Comparison of ENCODE assay signal across 28 cellular contexts in genomic region chr6:105805581-105806023, GRCh38.
A peak's percentile ranks its signal among the peaks of the same experiment; 100 is the strongest.
DNase-seq lines count a peak whose midpoint lies in the region; ATAC-seq, FAIRE-seq and TF ChIP-seq lines count a peak whose summit lies in the region.
"Had no signal": no experiment of that assay in that cellular context is flagged by ENCODE, and none has a peak within 500 bp of the region (broad histone marks: within the 10 kb centered on the region; RNA-seq: fewer than 3 reads in every experiment).

No MANE protein-coding gene starts in this region.

- no peak overlapping the region for H3K4me3 ChIP-seq in A549
- H3K4me3 ChIP-seq in HCT116 (replicated peaks in 1 of 2; ENCODE audit: low read depth in 1 of 2, low read length in 2 of 2) = no peak overlapping the region
- no peak overlapping the region for H3K4me3 ChIP-seq in fibroblast of mammary gland (ENCODE audit: control insufficient read depth, low read depth, low read length)
- H3K4me3 ChIP-seq: left ventricle myocardium inferior, neural progenitor cell, tibial nerve had no signal

- RAD21 ChIA-PET in HCT116 (lab: Charles Lee; ENCODE audit: low non-redundant PET in 1 of 2, low total read pairs in 2 of 2, uncharacterized antibody in 2 of 2, unreplicated experiment in 2 of 2) = no interaction called here

- TF ChIP-seq POLR2A in A549 (IDR thresholded peaks at IDR 0.05; ENCODE audit: low read length) = no peak
- TF ChIP-seq POLR2A in HCT116 (IDR thresholded peaks at IDR 0.05; ENCODE audit: borderline replicate concordance, extremely low read depth, insufficient read depth, insufficient read length) = no peak

- FAIRE-seq in A549 (lab: Jason Lieb, UNC) = no peak
- FAIRE-seq in urothelium cell line (lab: Jason Lieb, UNC) = no peak

- no peaks in the 10 kb centered on the region for H3K79me2 ChIP-seq in HCT116 (ENCODE audit: insufficient read depth, low read length)
- H3K79me2 ChIP-seq: parathyroid adenoma had no signal

- H3K9me3 ChIP-seq in A549 (peaks cover 21% of the 10 kb centered on the region; the same call in 2 of the 3 replicates), HCT116 (ENCODE audit: control insufficient read depth in 1 of 2, insufficient read depth in 1 of 2, low read depth in 1 of 2, low read length in 2 of 2) (no peaks in the 10 kb centered on the region)

- CTCF ChIA-PET in A549 (lab: Yijun Ruan, JAX) (no interaction called here), HCT116 (lab: Charles Lee) (no interaction called here)

- H3K4me1 ChIP-seq in A549 = peaks cover 33% of the 10 kb centered on the region
- peaks cover 8 to 32% of the 10 kb centered on the region in 2 experiments for H3K4me1 ChIP-seq in HCT116 (ENCODE audit: control insufficient read depth in 1 of 2, insufficient read depth in 2 of 2, low read length in 2 of 2)
- H3K4me1 ChIP-seq: parathyroid adenoma had no signal

- no peak for TF ChIP-seq EP300 in A549 (IDR thresholded peaks at IDR 0.05)

- H3K9ac ChIP-seq in HCT116 (ENCODE audit: low read length) = no peak overlapping the region
- H3K9ac ChIP-seq: neural progenitor cell, parathyroid adenoma had no signal

- H3K36me3 ChIP-seq in HCT116 (ENCODE audit: control insufficient read depth in 1 of 2, insufficient read depth in 2 of 2, low read length in 2 of 2) = no peaks in the 10 kb centered on the region
- H3K36me3 ChIP-seq: left ventricle myocardium inferior, neural progenitor cell, tibial nerve had no signal

- POLR2A ChIA-PET in A549 (lab: Yijun Ruan, JAX) = no interaction called here
- POLR2A ChIA-PET in HCT116 (lab: Charles Lee) = no interaction called here

- H3K9me2 ChIP-seq in HCT116 (ENCODE audit: insufficient read depth) = no peaks in the 10 kb centered on the region

- peak overlapping the region; percentile 60 to 76; a peak in 5 of 6 replicates for H3K27ac ChIP-seq in A549
- no peak overlapping the region for H3K27ac ChIP-seq in HCT116 (ENCODE audit: low read depth, low read length)
- H3K27ac ChIP-seq: left ventricle myocardium inferior, neural progenitor cell, parathyroid adenoma, RWPE1, tibial nerve had no signal

- H3K27me3 ChIP-seq in HCT116 (ENCODE audit: insufficient read depth, low read length) = no peaks in the 10 kb centered on the region
- H3K27me3 ChIP-seq: neural progenitor cell, tibial nerve had no signal

- intact Hi-C loops in HCT116 (cut with micrococcal nuclease) = no loop called here

- TF ChIP-seq CTCF in A549 (IDR thresholded peaks at IDR 0.05) (no peak), HCT116 (IDR thresholded peaks at IDR 0.05 in 2 of 3, conservative IDR thresholded peaks at IDR 0.05 in 1 of 3; ENCODE audit: borderline replicate concordance in 1 of 3, insufficient read depth in 1 of 3, low read depth in 2 of 3, low read length in 2 of 3) (no peak), fibroblast of mammary gland (conservative IDR thresholded peaks at IDR 0.05; ENCODE audit: control insufficient read depth, insufficient read depth, low read depth, low read length) (no peak), GM10266 (IDR thresholded peaks at IDR 0.05; ENCODE audit: control insufficient read depth, insufficient read depth, low read depth, missing control alignments) (no peak)

- H4K20me1 ChIP-seq in HCT116 (ENCODE audit: insufficient read depth) = no peaks in the 10 kb centered on the region

- 50% methylated on average over 2 of the region's 2 CpGs for WGBS in A549 (ENCODE audit: missing lambda C conversion rate)

- DNase-seq in A549 (ENCODE audit: low read depth in 1 of 2, low spot score in 1 of 2) = no peak
- no peak for DNase-seq in HCT116 (ENCODE audit: low read depth, low spot score)
- peak; percentile 80 for DNase-seq in RPMI7951 (ENCODE audit: low read depth)
- peak; percentile 83 for DNase-seq in fibroblast of mammary gland (ENCODE audit: low read depth)
- no peak for DNase-seq in urothelium cell line (ENCODE audit: low spot score)
- no peak for DNase-seq in stimulated activated CD4-positive, alpha-beta T cell treated with anti-CD3 and anti-CD28 coated beads, Interleukin-15, amount 100 ng/mL, for 24 hours
- DNase-seq in NCI-H2107 (lab: John Stamatoyannopoulos, UW) = no peak
- no peak for DNase-seq in GM10266 (ENCODE audit: extremely low spot score)
- DNase-seq: activated CD4-positive, alpha-beta T cell treated with anti-CD3 and anti-CD28 coated beads, Interleukin-2, amount 10 ng/mL, durations not matched to agents 24 days and 14 days; CD8-positive, alpha-beta T cell; cortex of kidney; effector memory CD4-positive, alpha-beta T cell; head of caudate nucleus; islet precursor cell; KG1; left ventricle myocardium inferior; mesendoderm; NCI-H1417; NCI-H2029; NCI-H526 treated with DMSO at 0.1 percent for 48 hours; right cardiac atrium; stimulated activated CD4-positive, alpha-beta T cell treated with anti-CD3 and anti-CD28 coated beads, Interleukin-2, amount 100 ng/mL, for 48 hours; T1000 had no signal

- no peak overlapping the region for H3K4me2 ChIP-seq in A549
- H3K4me2 ChIP-seq in HCT116 (ENCODE audit: low read length) = no peak overlapping the region
- H3K4me2 ChIP-seq: neural progenitor cell had no signal

- no peak for ATAC-seq in A549
- ATAC-seq in HCT116 = no peak
- ATAC-seq: activated naive CD4-positive, alpha-beta T cell treated with anti-CD3 and anti-CD28 coated beads, Interleukin-2, amount 50 U/mL, for 72 hours; CD8-positive, alpha-beta T cell; right cardiac atrium had no signal

- no TSS peak for BruUV-seq in HCT116 (replicated peaks; lab: Mats Ljungman, UMichigan)

- H2AFZ ChIP-seq in HCT116 (ENCODE audit: low read depth, low read length, poor library complexity, severe bottlenecking) = no peak overlapping the region
- H2AFZ ChIP-seq: neural progenitor cell, parathyroid adenoma had no signal

- no peak for TF ChIP-seq RAD21 in A549 (conservative IDR thresholded peaks at IDR 0.05 in 1 of 2, IDR thresholded peaks at IDR 0.05 in 1 of 2)
- TF ChIP-seq RAD21 in HCT116 (IDR thresholded peaks at IDR 0.05; ENCODE audit: low read depth) = no peak

TF ChIP-seq in A549, 52 proteins besides CTCF, POLR2A, EP300 and RAD21:
- TF ChIP-seq HES2 (IDR thresholded peaks at IDR 0.05) (no peak), ZFP36 (IDR thresholded peaks at IDR 0.05; ENCODE audit: borderline replicate concordance, partially characterized antibody) (no peak), GATA3 (IDR thresholded peaks at IDR 0.05; ENCODE audit: borderline replicate concordance) (no peak), TP53 (CRISPR knock-in tag; IDR thresholded peaks at IDR 0.05) (no peak), FOXS1 (CRISPR knock-in tag; IDR thresholded peaks at IDR 0.05) (no peak)

TF ChIP-seq in HCT116, 20 proteins besides CTCF, POLR2A, EP300 and RAD21 (continues in another document):
- no peak for TF ChIP-seq SIN3A (IDR thresholded peaks at IDR 0.05; ENCODE audit: low read depth)
- TF ChIP-seq CEBPB (IDR thresholded peaks at IDR 0.05; ENCODE audit: low read depth) = no peak
- TF ChIP-seq ZBTB33 (IDR thresholded peaks at IDR 0.05; ENCODE audit: extremely low read depth, insufficient replicate concordance, low read length) = no peak
- TF ChIP-seq TCF7L2 (IDR thresholded peaks at IDR 0.05; ENCODE audit: borderline replicate concordance, extremely low read depth, insufficient read depth, insufficient read length) = no peak
- TF ChIP-seq SP1 (IDR thresholded peaks at IDR 0.05; ENCODE audit: low read depth) = no peak
- peak; percentile 50; the same call in 1 of the 2 replicates for TF ChIP-seq MAX (IDR thresholded peaks at IDR 0.05)
- TF ChIP-seq EZH2 (IDR thresholded peaks at IDR 0.05) = no peak
- TF ChIP-seq ATF3 (IDR thresholded peaks at IDR 0.05) = no peak
- TF ChIP-seq YY1 (IDR thresholded peaks at IDR 0.05; ENCODE audit: extremely low read depth, insufficient replicate concordance, low read depth, low read length) = no peak
- no peak for TF ChIP-seq ELF1 (IDR thresholded peaks at IDR 0.05; ENCODE audit: borderline replicate concordance, low read depth)
- TF ChIP-seq EGR1 (IDR thresholded peaks at IDR 0.05; ENCODE audit: low read depth) = no peak
- TF ChIP-seq CBX3 (IDR thresholded peaks at IDR 0.05; ENCODE audit: low read depth) = 0 out of 2 replicates have a peak, but pooled peaks have one; percentile 40
- no peak for TF ChIP-seq SRF (IDR thresholded peaks at IDR 0.05; ENCODE audit: low read depth)
- TF ChIP-seq JUND (IDR thresholded peaks at IDR 0.05) = peak; percentile 38; the same call in 1 of the 2 replicates
- peak; percentile 33; the same call in 1 of the 2 replicates for TF ChIP-seq FOSL1 (IDR thresholded peaks at IDR 0.05; ENCODE audit: low read depth)
- no peak for TF ChIP-seq ZNF274 (IDR thresholded peaks at IDR 0.05; ENCODE audit: low read depth, low read length)
- TF ChIP-seq EZH2phosphoT487 (IDR thresholded peaks at IDR 0.05; ENCODE audit: borderline replicate concordance) = no peak
- TF ChIP-seq POLR2AphosphoS5 (IDR thresholded peaks at IDR 0.05; ENCODE audit: low read depth, low read length) = no peak

Comparison
In these comparisons a context has a peak if more than half of its experiments do, and no peak if none do; other contexts are left out.
1. DNase-seq: peak in RPMI7951 (single experiment) and fibroblast of mammary gland (single experiment); none in A549 (0 of 2), HCT116 (single experiment), urothelium cell line (single experiment), stimulated activated CD4-positive, alpha-beta T cell treated with anti-CD3 and anti-CD28 coated beads, Interleukin-15, amount 100 ng/mL, for 24 hours (single experiment), NCI-H2107 (single experiment) and GM10266 (single experiment).
2. Of the 6 proteins assayed by ChIP-seq in both A549 and HCT116: peak only in A549: none; only in HCT116: MAX; in both: none; in neither: 5.